8 cellular contexts compared by ENCODE assay signal in the genomic region with DNA sequence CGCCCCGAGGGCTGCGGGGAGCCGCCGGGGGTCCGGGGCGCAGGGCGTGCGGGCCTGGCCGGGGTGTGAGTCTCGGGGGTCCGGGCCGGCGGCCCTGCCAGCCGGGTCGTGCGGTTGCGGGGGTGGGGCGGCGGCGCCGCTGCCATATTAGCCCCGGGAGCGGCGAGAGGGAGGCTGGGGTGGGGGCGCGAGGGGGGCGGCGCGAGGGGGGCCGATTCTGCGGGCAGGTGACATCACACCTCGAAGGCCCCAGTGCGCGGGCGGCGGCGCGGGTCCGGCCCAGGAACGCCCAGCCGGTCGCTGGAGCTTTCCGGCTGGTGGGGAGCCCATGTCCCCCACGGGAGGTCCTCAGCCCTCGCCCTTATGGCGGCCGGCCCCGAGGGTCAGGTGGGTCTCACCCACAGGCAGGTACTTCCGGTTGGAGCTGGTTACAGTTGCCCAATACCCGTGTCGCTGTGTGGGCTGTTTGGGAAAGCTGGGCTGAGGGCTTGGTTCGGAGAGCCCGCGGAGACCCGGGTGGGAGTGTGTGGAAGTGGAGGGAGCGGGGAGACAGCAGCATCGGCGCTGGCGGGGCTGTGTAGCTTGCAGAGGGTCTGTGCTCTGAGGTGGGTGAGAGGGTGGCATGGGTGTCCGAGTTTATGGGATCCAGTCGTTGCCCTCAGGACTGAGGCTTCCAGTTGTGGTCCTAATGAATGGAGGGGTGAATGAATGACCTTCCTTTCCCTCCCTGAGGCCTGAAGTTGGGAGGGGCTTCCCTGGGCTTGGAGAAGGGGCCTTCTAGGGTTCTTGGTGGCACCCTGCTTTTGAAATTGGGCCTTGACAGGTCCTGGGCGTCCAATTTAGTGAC. TPM values are rescaled to one million over a fixed set of nuclear protein-coding genes. Genes with fewer than 3 reads are reported as not detected.
DNase-seq lines count a peak whose midpoint lies in the region; ATAC-seq and TF ChIP-seq lines count a peak whose summit lies in the region.

No MANE protein-coding gene starts in this region.

- no peaks in the 10 kb centered on the region for H3K9me3 ChIP-seq in gastrocnemius medialis

- TF ChIP-seq POLR2A in gastrocnemius medialis (IDR thresholded peaks at IDR 0.05), result peak; percentile 3 to 28

- DNase-seq in activated effector memory CD4-positive, alpha-beta T cell treated with anti-CD3 and anti-CD28 coated beads, Interleukin-2, amount 50 U/mL, for 16 hours, result peak; percentile 79
- DNase-seq in activated effector memory CD4-positive, alpha-beta T cell treated with Interleukin-2 at 50 U/mL for 16 hours, result no peak
- no peak for DNase-seq in activated CD8-positive, alpha-beta T cell treated with anti-CD3 and anti-CD28 coated beads, Interleukin-2, amount 10 ng/mL, durations not matched to agents 7 days and 5 days
- DNase-seq in foreskin fibroblast (peak in 1 of 2 donors; percentile 29), gastrocnemius medialis (peak in 1 of 2 donors; percentile 56), NCI-H345 treated with DMSO at 0.1 percent for 48 hours (lab: John Stamatoyannopoulos, UW; ENCODE audit: unreplicated experiment) (no peak), Kasumi-1 (lab: John Stamatoyannopoulos, UW) (no peak)

- H3K4me1 ChIP-seq in gastrocnemius medialis, result peaks cover 53 to 57% of the 10 kb centered on the region in 2 donors

- intact Hi-C loops in gastrocnemius medialis (cut with DNase I; ENCODE audit: low total_unique reads), result loop anchor here (10.0 kb wide), 1 partner anchor 250 kb away; a partner anchor contains a TSS

- no peaks in the 10 kb centered on the region for H3K36me3 ChIP-seq in gastrocnemius medialis

- peaks cover 3% of the 10 kb centered on the region for H3K27me3 Mint-ChIP-seq in activated CD8-positive, alpha-beta T cell treated with anti-CD3 and anti-CD28 coated beads, Interleukin-2, amount 10 ng/mL, durations not matched to agents 7 days and 5 days (ENCODE audit: low read depth)

- no peaks in the 10 kb centered on the region for H3K9me3 Mint-ChIP-seq in activated CD8-positive, alpha-beta T cell treated with anti-CD3 and anti-CD28 coated beads, Interleukin-2, amount 10 ng/mL, durations not matched to agents 7 days and 5 days (ENCODE audit: insufficient read depth)

- H3K4me3 Mint-ChIP-seq in activated CD8-positive, alpha-beta T cell treated with anti-CD3 and anti-CD28 coated beads, Interleukin-2, amount 10 ng/mL, durations not matched to agents 7 days and 5 days, result peak overlapping the region; percentile 90

- peak overlapping the region; percentile 92 for H3K27ac Mint-ChIP-seq in activated CD8-positive, alpha-beta T cell treated with anti-CD3 and anti-CD28 coated beads, Interleukin-2, amount 10 ng/mL, durations not matched to agents 7 days and 5 days

- peak; percentile 5 for ATAC-seq in activated CD8-positive, alpha-beta T cell treated with anti-CD3 and anti-CD28 coated beads, Interleukin-2, amount 10 ng/mL, durations not matched to agents 7 days and 5 days
- ATAC-seq in gastrocnemius medialis (peak in 1 of 2 donors; percentile 15), HG03342 (IDR thresholded peaks at IDR 0.05; ENCODE audit: unreplicated experiment) (no peak)

- H3K4me3 ChIP-seq in foreskin fibroblast (ENCODE audit: low read depth in 1 of 2, low read length in 2 of 2), result peak overlapping the region; percentile 81 to 96
- H3K4me3 ChIP-seq in gastrocnemius medialis, result peak overlapping the region; percentile 83 to 100 (median 88)

- H3K36me3 Mint-ChIP-seq in activated CD8-positive, alpha-beta T cell treated with anti-CD3 and anti-CD28 coated beads, Interleukin-2, amount 10 ng/mL, durations not matched to agents 7 days and 5 days (ENCODE audit: low read depth), result peaks cover 10% of the 10 kb centered on the region

- peak overlapping the region; percentile 98 to 100 (median 98) for H3K27ac ChIP-seq in gastrocnemius medialis

- TF ChIP-seq CTCF in foreskin fibroblast (IDR thresholded peaks at IDR 0.05; ENCODE audit: low read depth, low read length), result no peak
- no peak for TF ChIP-seq CTCF in gastrocnemius medialis (IDR thresholded peaks at IDR 0.05 in 4 of 5, conservative IDR thresholded peaks at IDR 0.05 in 1 of 5)

- H3K27me3 ChIP-seq in gastrocnemius medialis, result no peaks in the 10 kb centered on the region

- in situ Hi-C loops in gastrocnemius medialis (cut with MboI; ENCODE audit: low sequenced_read_pairs in 4 of 4), result no loop called here

- POLR2A ChIA-PET in activated CD8-positive, alpha-beta T cell treated with anti-CD3 and anti-CD28 coated beads, Interleukin-2, amount 10 ng/mL, durations not matched to agents 7 days and 5 days (lab: Charles Lee), result interaction anchor here (0.6 to 2.0 kb wide), 14 partner anchors 8 to 1961 kb away, joined by 3 to 9 read pairs (median 4); a partner anchor contains a TSS

- peaks cover 59% of the 10 kb centered on the region for H3K4me1 Mint-ChIP-seq in activated CD8-positive, alpha-beta T cell treated with anti-CD3 and anti-CD28 coated beads, Interleukin-2, amount 10 ng/mL, durations not matched to agents 7 days and 5 days (ENCODE audit: low read depth)

- CTCF ChIA-PET in activated CD8-positive, alpha-beta T cell treated with anti-CD3 and anti-CD28 coated beads, Interleukin-2, amount 10 ng/mL, durations not matched to agents 7 days and 5 days (lab: Charles Lee), result interaction anchor here (1.5 kb wide), 1 partner anchor 13 kb away, joined by 7 read pairs; no protein-coding TSS in a partner anchor

RNA-seq across cellular contexts. Expression of a gene that starts 0.8 kb away (rescaled TPM):
- total RNA-seq in activated CD8-positive, alpha-beta T cell treated with anti-CD3 and anti-CD28 coated beads, Interleukin-2, amount 10 ng/mL, durations not matched to agents 7 days and 5 days, result 100 to 1,000 TPM; 105 to 110 TPM
- total RNA-seq in gastrocnemius medialis, result 10 to 100 TPM; 22.1 to 84.2 (median 56.2) TPM

RNA-seq across cellular contexts. Expression of a gene that starts 5.6 kb away (rescaled TPM):
- 10 to 100 TPM; 54.0 to 58.5 TPM for total RNA-seq in activated CD8-positive, alpha-beta T cell treated with anti-CD3 and anti-CD28 coated beads, Interleukin-2, amount 10 ng/mL, durations not matched to agents 7 days and 5 days
- 10 to 100 TPM; 12.3 to 18.1 (median 13.7) TPM for total RNA-seq in gastrocnemius medialis

RNA-seq across cellular contexts. Expression of a gene that starts 16.7 kb away (rescaled TPM):
- not detected for total RNA-seq in activated CD8-positive, alpha-beta T cell treated with anti-CD3 and anti-CD28 coated beads, Interleukin-2, amount 10 ng/mL, durations not matched to agents 7 days and 5 days
- not detected for total RNA-seq in gastrocnemius medialis

RNA-seq across cellular contexts. Expression of a gene that starts 23.3 kb away (rescaled TPM):
- 10 to 100 TPM; 41.2 to 49.6 TPM for total RNA-seq in activated CD8-positive, alpha-beta T cell treated with anti-CD3 and anti-CD28 coated beads, Interleukin-2, amount 10 ng/mL, durations not matched to agents 7 days and 5 days
- total RNA-seq in gastrocnemius medialis, result 10 to 100 TPM; 24.5 to 42.4 (median 34.7) TPM

RNA-seq across cellular contexts. Expression of a gene that starts 39.6 kb away (rescaled TPM):
- 10 to 100 TPM; 21.1 to 22.4 TPM for total RNA-seq in activated CD8-positive, alpha-beta T cell treated with anti-CD3 and anti-CD28 coated beads, Interleukin-2, amount 10 ng/mL, durations not matched to agents 7 days and 5 days
- total RNA-seq in gastrocnemius medialis, result 10 to 100 TPM in 2 of 4 donors, 1 to 10 TPM in 2; 8.7 to 14.8 (median 9.9) TPM
